Comparison of ENCODE assay signal across 1 cellular context in genomic region chr17:81868674-81869220, GRCh38.
TF ChIP-seq lines count a peak whose summit lies in the region.

No MANE protein-coding gene starts in this region.

TF ChIP-seq in K562, 482 proteins besides CTCF, POLR2A, EP300 and RAD21 (continued from another document):
- TF ChIP-seq ZNF644 (tag; IDR thresholded peaks at IDR 0.05; ENCODE audit: low read depth): no peak
- TF ChIP-seq ZKSCAN3 (CRISPR knock-in tag; IDR thresholded peaks at IDR 0.05): no peak
- no peak for TF ChIP-seq TRIM25 (IDR thresholded peaks at IDR 0.05; ENCODE audit: borderline replicate concordance)
- TF ChIP-seq STAT5B (CRISPR knock-in tag; IDR thresholded peaks at IDR 0.05): no peak
- TF ChIP-seq NUFIP1 (IDR thresholded peaks at IDR 0.05; ENCODE audit: partially characterized antibody): no peak
TF ChIP-seq in K562: peak in this region for 35.
